In the genomic region with DNA sequence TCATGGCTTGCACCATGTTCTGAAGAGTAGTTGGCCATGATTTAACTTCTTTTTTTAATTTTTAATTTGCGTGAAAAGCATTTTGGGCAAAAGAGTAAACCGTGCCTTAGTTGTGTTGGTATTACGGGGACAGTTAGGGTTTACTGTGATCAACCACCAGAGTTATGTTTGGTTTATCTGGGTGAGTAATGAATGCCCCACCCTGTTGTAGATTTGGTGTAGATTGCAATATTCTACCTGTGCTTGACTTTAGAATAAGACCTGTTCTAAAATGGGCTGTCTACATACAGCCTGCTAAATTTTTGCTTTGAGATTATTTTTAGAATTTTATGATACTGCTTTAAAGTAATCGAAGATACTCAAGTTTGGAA, we compare ENCODE assay signal across 8 cellular contexts. TPM values are rescaled to one million over a fixed set of nuclear protein-coding genes. Genes with fewer than 3 reads are reported as not detected.
DNase-seq lines count a peak whose midpoint lies in the region; ATAC-seq and TF ChIP-seq lines count a peak whose summit lies in the region.

No MANE protein-coding gene starts in this region.

- H3K27me3 Mint-ChIP-seq in progenitor cell of endocrine pancreas, result no peaks in the 10 kb centered on the region

- no peaks in the 10 kb centered on the region for H3K27me3 ChIP-seq in Panc1 (ENCODE audit: control insufficient read depth, insufficient read depth, low read length)

- H3K4me1 ChIP-seq in Panc1 (ENCODE audit: control insufficient read depth, insufficient read depth, low read length), result peaks cover 17% of the 10 kb centered on the region; the same call in 1 of the 2 replicates

- in situ Hi-C loops in Panc1 (cut with HindIII; ENCODE audit: low pct_unique_long_range_greater_than_20kb, low sequenced_read_pairs), result no loop called here

- ATAC-seq in Panc1, result no peak

- DNase-seq in Panc1 (ENCODE audit: low read depth, low spot score), result no peak
- DNase-seq in epithelial cell of proximal tubule (ENCODE audit: low read depth), result no peak
- DNase-seq in progenitor cell of endocrine pancreas (ENCODE audit: low spot score, unreplicated experiment), result no peak
- no peak for DNase-seq in stimulated activated CD4-positive, alpha-beta T cell treated with anti-CD3 and anti-CD28 coated beads, Interleukin-1b, Interleukin-23, amount 100 ng/mL, for 48 hours
- DNase-seq in NCI-H2171 treated with DMSO at 0.1 percent for 48 hours (lab: John Stamatoyannopoulos, UW), result no peak
- DNase-seq in stimulated activated naive CD4-positive, alpha-beta T cell (lab: John Stamatoyannopoulos, UW), result no peak
- DNase-seq in NCI-H2081 (lab: John Stamatoyannopoulos, UW), result no peak

- no peaks in the 10 kb centered on the region for H3K9me3 ChIP-seq in Panc1 (ENCODE audit: control insufficient read depth, insufficient read depth, low read depth, low read length)

- no peak for TF ChIP-seq CTCF in GM12875 (IDR thresholded peaks at IDR 0.05; ENCODE audit: borderline replicate concordance, insufficient read depth, low read depth, low read length)
- no peak for TF ChIP-seq CTCF in Panc1 (IDR thresholded peaks at IDR 0.05)
- TF ChIP-seq CTCF in epithelial cell of proximal tubule (conservative IDR thresholded peaks at IDR 0.05; ENCODE audit: low read depth, low read length), result no peak
- no peak for TF ChIP-seq CTCF in progenitor cell of endocrine pancreas (IDR thresholded peaks at IDR 0.05; ENCODE audit: unreplicated experiment)

- peaks cover 2% of the 10 kb centered on the region for H3K36me3 Mint-ChIP-seq in progenitor cell of endocrine pancreas (ENCODE audit: insufficient read depth)

- H3K4me3 ChIP-seq in GM12875 (ENCODE audit: low read depth, low read length), result peak overlapping the region; percentile 62
- peak overlapping the region; percentile 84 to 92 for H3K4me3 ChIP-seq in Panc1 (ENCODE audit: low read depth in 2 of 2, low read length in 2 of 2)
- H3K4me3 ChIP-seq in epithelial cell of proximal tubule (ENCODE audit: low read depth, low read length), result peak overlapping the region; percentile 85

- intact Hi-C loops in Panc1 (cut with micrococcal nuclease; ENCODE audit: unreplicated experiment), result loop anchor here (10.0 kb wide), 1 partner anchor 94 kb away; no protein-coding TSS in a partner anchor

- POLR2A ChIA-PET in Panc1 (lab: Charles Lee), result no interaction called here

- CTCF ChIA-PET in Panc1 (lab: Charles Lee), result no interaction called here

- TSS peak; percentile 78 for BruUV-seq in Panc1 (replicated peaks; lab: Mats Ljungman, UMichigan)

- peaks cover 3% of the 10 kb centered on the region for H3K9me3 Mint-ChIP-seq in progenitor cell of endocrine pancreas (ENCODE audit: low read depth)

- peak overlapping the region; percentile 89 for H3K27ac ChIP-seq in Panc1 (ENCODE audit: low read length)

- H3K4me3 Mint-ChIP-seq in progenitor cell of endocrine pancreas (ENCODE audit: low read depth), result peak overlapping the region; percentile 93

- H3K27ac Mint-ChIP-seq in progenitor cell of endocrine pancreas, result peak overlapping the region; percentile 98

- peaks cover 27% of the 10 kb centered on the region for H3K4me1 Mint-ChIP-seq in progenitor cell of endocrine pancreas (ENCODE audit: low read depth)

- H3K36me3 ChIP-seq in Panc1 (ENCODE audit: control insufficient read depth, insufficient read depth, low read length), result peaks cover 3% of the 10 kb centered on the region; the same call in 1 of the 2 replicates

RNA-seq across cellular contexts. Expression of a gene that starts 1.4 kb away (rescaled TPM):
- total RNA-seq in Panc1 (2021; ENCODE audit: unreplicated experiment) (26.1 TPM), epithelial cell of proximal tubule (23.9 and 25.8 TPM in 2 replicates), progenitor cell of endocrine pancreas (48.8 and 50.3 TPM in 2 replicates)
- polyA plus RNA-seq in Panc1 (2012; ENCODE audit: insufficient read length), result 13.2 TPM
